ENCODE assay signal across 9 cellular contexts in genomic region chr2:176085861-176086771, GRCh38. TPM values are rescaled to one million over a fixed set of nuclear protein-coding genes. Genes with fewer than 3 reads are reported as not detected.
DNase-seq lines count a peak whose midpoint lies in the region; ATAC-seq and TF ChIP-seq lines count a peak whose summit lies in the region.
"Had no signal": no experiment of that assay in that cellular context is flagged by ENCODE, and none has a peak within 500 bp of the region (broad histone marks: within the 10 kb centered on the region; RNA-seq: fewer than 3 reads in every experiment).

No MANE protein-coding gene starts in this region.

- peaks cover 95 to 96% of the 10 kb centered on the region in 2 donors for H3K27me3 Mint-ChIP-seq in CD8-positive, alpha-beta memory T cell
- H3K27me3 Mint-ChIP-seq in activated T-helper 17 cell treated with anti-CD3 and anti-CD28 coated beads, Interleukin-2, amount 50 U/mL, for 72 hours, result peaks cover 60% of the 10 kb centered on the region

- DNase-seq in CD8-positive, alpha-beta memory T cell, result no peak
- DNase-seq in HCT116 (ENCODE audit: low read depth, low spot score) (peak; percentile 13), SK-N-DZ (ENCODE audit: low spot score) (peak; percentile 43), fibroblast of the conjunctiva (ENCODE audit: low read depth) (peak; percentile 9), iPS-NIHi11 (ENCODE audit: low spot score) (no peak)
- DNase-seq in NK-92 treated with Interleukin-12 subunit alpha and Interleukin-12 subunit beta, amount 100 ng/mL, for 24 hours (lab: John Stamatoyannopoulos, UW), result no peak

- peaks cover 4 to 57% (median 55%) of the 10 kb centered on the region in 5 donors for H3K9me3 Mint-ChIP-seq in CD8-positive, alpha-beta memory T cell
- peaks cover 3% of the 10 kb centered on the region for H3K9me3 Mint-ChIP-seq in activated T-helper 17 cell treated with anti-CD3 and anti-CD28 coated beads, Interleukin-2, amount 50 U/mL, for 72 hours

- peak overlapping the region in 5 of 8 donors; percentile 12 to 94 (median 43) for H3K27ac Mint-ChIP-seq in CD8-positive, alpha-beta memory T cell
- no peak overlapping the region for H3K27ac Mint-ChIP-seq in activated T-helper 17 cell treated with anti-CD3 and anti-CD28 coated beads, Interleukin-2, amount 50 U/mL, for 72 hours

- H3K9ac ChIP-seq in HCT116 (ENCODE audit: low read length), result no peak overlapping the region
- no peak overlapping the region for H3K9ac ChIP-seq in skeletal muscle satellite cell (ENCODE audit: low read depth, low read length)

- H3K79me2 ChIP-seq in HCT116 (ENCODE audit: insufficient read depth, low read length), result no peaks in the 10 kb centered on the region

- POLR2A ChIA-PET in CD8-positive, alpha-beta memory T cell (lab: Charles Lee), result no interaction called here
- POLR2A ChIA-PET in HCT116 (lab: Charles Lee), result no interaction called here

- no peaks in the 10 kb centered on the region for H4K20me1 ChIP-seq in HCT116 (ENCODE audit: insufficient read depth)

- no peak overlapping the region for H3K27ac ChIP-seq in CD8-positive, alpha-beta memory T cell (ENCODE audit: low read depth, low read length)
- no peak overlapping the region for H3K27ac ChIP-seq in HCT116 (ENCODE audit: low read depth, low read length)
- H3K27ac ChIP-seq: neutrophil had no signal

- ATAC-seq in HCT116, result peak; percentile 46; the same call in 1 of the 2 replicates
- ATAC-seq in activated T-helper 17 cell treated with anti-CD3 and anti-CD28 coated beads, Interleukin-2, amount 50 U/mL, for 72 hours (replicated peaks), result no peak

- H3K4me3 Mint-ChIP-seq in CD8-positive, alpha-beta memory T cell, result peak overlapping the region in 4 of 7 donors; percentile 29 to 89 (median 52)
- H3K4me3 Mint-ChIP-seq in activated T-helper 17 cell treated with anti-CD3 and anti-CD28 coated beads, Interleukin-2, amount 50 U/mL, for 72 hours, result no peak overlapping the region

- no peaks in the 10 kb centered on the region for H3K36me3 ChIP-seq in CD8-positive, alpha-beta memory T cell (ENCODE audit: insufficient read depth, low read length)
- H3K36me3 ChIP-seq in HCT116 (ENCODE audit: control insufficient read depth in 1 of 2, insufficient read depth in 2 of 2, low read length in 2 of 2) (no peaks in the 10 kb centered on the region), skeletal muscle satellite cell (ENCODE audit: insufficient read depth, low read length) (no peaks in the 10 kb centered on the region)
- H3K36me3 ChIP-seq: neutrophil had no signal

- peak; percentile 75 for TF ChIP-seq RAD21 in HCT116 (IDR thresholded peaks at IDR 0.05; ENCODE audit: low read depth)

- H3K4me1 Mint-ChIP-seq in CD8-positive, alpha-beta memory T cell, result peaks cover 5 to 8% (median 8%) of the 10 kb centered on the region in 3 donors
- H3K4me1 Mint-ChIP-seq in activated T-helper 17 cell treated with anti-CD3 and anti-CD28 coated beads, Interleukin-2, amount 50 U/mL, for 72 hours, result no peaks in the 10 kb centered on the region

- no peak overlapping the region for H3K4me3 ChIP-seq in CD8-positive, alpha-beta memory T cell (ENCODE audit: low read length)
- no peak overlapping the region for H3K4me3 ChIP-seq in HCT116 (replicated peaks in 1 of 2; ENCODE audit: low read depth in 1 of 2, low read length in 2 of 2)
- peak overlapping the region; percentile 9 for H3K4me3 ChIP-seq in skeletal muscle satellite cell (ENCODE audit: low read length)

- RAD21 ChIA-PET in HCT116 (lab: Charles Lee; ENCODE audit: low non-redundant PET in 1 of 2, low total read pairs in 2 of 2, uncharacterized antibody in 2 of 2, unreplicated experiment in 2 of 2), result no interaction called here

- TF ChIP-seq CTCF in HCT116 (IDR thresholded peaks at IDR 0.05 in 2 of 3, conservative IDR thresholded peaks at IDR 0.05 in 1 of 3; ENCODE audit: borderline replicate concordance in 1 of 3, insufficient read depth in 1 of 3, low read depth in 2 of 3, low read length in 2 of 3), result peak; percentile 37 to 52 (median 45); a peak in 4 of 6 replicates

- intact Hi-C loops in HCT116 (cut with micrococcal nuclease), result loop anchor here (2.0 to 5.0 kb wide), 2 partner anchors 395 to 1049 kb away; no protein-coding TSS in a partner anchor

- H2AFZ ChIP-seq in HCT116 (ENCODE audit: low read depth, low read length, poor library complexity, severe bottlenecking), result no peak overlapping the region

- CTCF ChIA-PET in CD8-positive, alpha-beta memory T cell (lab: Charles Lee), result interaction anchor here (1.0 to 1.3 kb wide), 2 partner anchors 11 to 24 kb away, joined by 4 to 8 read pairs; no protein-coding TSS in a partner anchor
- CTCF ChIA-PET in HCT116 (lab: Charles Lee), result no interaction called here

- no peaks in the 10 kb centered on the region for H3K4me1 ChIP-seq in CD8-positive, alpha-beta memory T cell (ENCODE audit: insufficient read depth, low read length)
- H3K4me1 ChIP-seq in HCT116 (ENCODE audit: control insufficient read depth in 1 of 2, insufficient read depth in 2 of 2, low read length in 2 of 2) (no peaks in the 10 kb centered on the region), skeletal muscle satellite cell (ENCODE audit: control insufficient read depth, insufficient read depth, low read length) (peaks cover 8% of the 10 kb centered on the region)

- H3K9me2 ChIP-seq in HCT116 (ENCODE audit: insufficient read depth), result no peaks in the 10 kb centered on the region

- no peak overlapping the region for H3K4me2 ChIP-seq in HCT116 (ENCODE audit: low read length)
- H3K4me2 ChIP-seq in skeletal muscle satellite cell (ENCODE audit: low read length), result peak overlapping the region; percentile 68

- peaks cover 0 to 6% (median 2%) of the 10 kb centered on the region in 3 donors for H3K36me3 Mint-ChIP-seq in CD8-positive, alpha-beta memory T cell
- peaks cover 29% of the 10 kb centered on the region for H3K36me3 Mint-ChIP-seq in activated T-helper 17 cell treated with anti-CD3 and anti-CD28 coated beads, Interleukin-2, amount 50 U/mL, for 72 hours (ENCODE audit: low read depth)

- H3K9me3 ChIP-seq in CD8-positive, alpha-beta memory T cell (ENCODE audit: low read length), result peaks cover 21% of the 10 kb centered on the region
- H3K9me3 ChIP-seq in HCT116 (ENCODE audit: control insufficient read depth in 1 of 2, insufficient read depth in 1 of 2, low read depth in 1 of 2, low read length in 2 of 2) (no peaks in the 10 kb centered on the region; a peak in 1 of 4 replicates), skeletal muscle satellite cell (replicated peaks; ENCODE audit: low read length) (peaks cover 3% of the 10 kb centered on the region)

- BruUV-seq in HCT116 (replicated peaks; lab: Mats Ljungman, UMichigan), result no TSS peak

- TF ChIP-seq POLR2A in HCT116 (IDR thresholded peaks at IDR 0.05; ENCODE audit: borderline replicate concordance, extremely low read depth, insufficient read depth, insufficient read length), result no peak

- peaks cover 99% of the 10 kb centered on the region for H3K27me3 ChIP-seq in CD8-positive, alpha-beta memory T cell (ENCODE audit: insufficient read depth, low read length, poor library complexity, severe bottlenecking)
- H3K27me3 ChIP-seq in HCT116 (ENCODE audit: insufficient read depth, low read length) (no peaks in the 10 kb centered on the region), skeletal muscle satellite cell (ENCODE audit: control insufficient read depth, insufficient read depth, low read length) (peaks cover 99% of the 10 kb centered on the region)

TF ChIP-seq in HCT116, 20 proteins besides CTCF, POLR2A, EP300 and RAD21 (continues in another document):
- TF ChIP-seq CBX3 (IDR thresholded peaks at IDR 0.05; ENCODE audit: low read depth), result no peak

RNA-seq across cellular contexts. Expression of gene EVX2, which starts 2.4 kb away (rescaled TPM):
- not detected for total RNA-seq in CD8-positive, alpha-beta memory T cell
- not detected for polyA plus RNA-seq in CD8-positive, alpha-beta memory T cell
- not detected for total RNA-seq in HCT116 (2021; ENCODE audit: unreplicated experiment)
- 0.01 TPM in 1 of 2 replicates, not detected in the other for polyA plus RNA-seq in HCT116 (2012)
- polyA plus RNA-seq in SK-N-DZ (2014; cell fraction: cytosol; rRNA removed), result 0.05 TPM in 1 of 2 replicates, not detected in the other
- polyA plus RNA-seq in SK-N-DZ (2014; cell fraction: nucleus; rRNA removed), result 0.27 TPM in 1 of 2 replicates, not detected in the other
- not detected in 2 replicates for total RNA-seq in skeletal muscle satellite cell (2012; rRNA removed)
- not detected for total RNA-seq in activated T-helper 17 cell treated with anti-CD3 and anti-CD28 coated beads, Interleukin-2, amount 50 U/mL, for 72 hours

RNA-seq across cellular contexts. Expression of gene HOXD13, which starts 6.4 kb away (rescaled TPM):
- total RNA-seq in CD8-positive, alpha-beta memory T cell, result not detected
- not detected for polyA plus RNA-seq in CD8-positive, alpha-beta memory T cell
- total RNA-seq in HCT116 (2021; ENCODE audit: unreplicated experiment), result not detected
- not detected in 2 replicates for polyA plus RNA-seq in HCT116 (2012)
- 0.28 and 1.0 TPM in 2 replicates for polyA plus RNA-seq in SK-N-DZ (2014; cell fraction: cytosol; rRNA removed)
- polyA plus RNA-seq in SK-N-DZ (2014; cell fraction: nucleus; rRNA removed), result 0.08 TPM in 1 of 2 replicates, not detected in the other
- total RNA-seq in skeletal muscle satellite cell (2012; rRNA removed), result not detected in 2 replicates
- total RNA-seq in activated T-helper 17 cell treated with anti-CD3 and anti-CD28 coated beads, Interleukin-2, amount 50 U/mL, for 72 hours, result not detected

RNA-seq across cellular contexts. Expression of gene HOXD12, which starts 13.5 kb away (rescaled TPM):
- total RNA-seq in CD8-positive, alpha-beta memory T cell, result not detected
- polyA plus RNA-seq in CD8-positive, alpha-beta memory T cell, result not detected
- total RNA-seq in HCT116 (2021; ENCODE audit: unreplicated experiment), result 0.27 TPM
- 0.05 TPM in 1 of 2 replicates, not detected in the other for polyA plus RNA-seq in HCT116 (2012)
- polyA plus RNA-seq in SK-N-DZ (2014; cell fraction: cytosol; rRNA removed), result not detected in 2 replicates
- not detected in 2 replicates for polyA plus RNA-seq in SK-N-DZ (2014; cell fraction: nucleus; rRNA removed)
- total RNA-seq in skeletal muscle satellite cell (2012; rRNA removed), result not detected in 2 replicates
- total RNA-seq in activated T-helper 17 cell treated with anti-CD3 and anti-CD28 coated beads, Interleukin-2, amount 50 U/mL, for 72 hours, result not detected

RNA-seq across cellular contexts. Expression of gene HOXD11, which starts 21.0 kb away (rescaled TPM):
- total RNA-seq in CD8-positive, alpha-beta memory T cell, result not detected
- polyA plus RNA-seq in CD8-positive, alpha-beta memory T cell, result not detected
- not detected for total RNA-seq in HCT116 (2021; ENCODE audit: unreplicated experiment)
- not detected in 2 replicates for polyA plus RNA-seq in HCT116 (2012)
- polyA plus RNA-seq in SK-N-DZ (2014; cell fraction: cytosol; rRNA removed), result 0.55 and 1.6 TPM in 2 replicates
- polyA plus RNA-seq in SK-N-DZ (2014; cell fraction: nucleus; rRNA removed), result 0.55 TPM in 1 of 2 replicates, not detected in the other
- not detected in 2 replicates for total RNA-seq in skeletal muscle satellite cell (2012; rRNA removed)
- total RNA-seq in activated T-helper 17 cell treated with anti-CD3 and anti-CD28 coated beads, Interleukin-2, amount 50 U/mL, for 72 hours, result not detected

RNA-seq across cellular contexts. Expression of gene HOXD10, which starts 30.5 kb away (rescaled TPM):
- not detected for total RNA-seq in CD8-positive, alpha-beta memory T cell
- not detected for polyA plus RNA-seq in CD8-positive, alpha-beta memory T cell
- not detected for total RNA-seq in HCT116 (2021; ENCODE audit: unreplicated experiment)
- 0.09 TPM in 1 of 2 replicates, not detected in the other for polyA plus RNA-seq in HCT116 (2012)
- polyA plus RNA-seq in SK-N-DZ (2014; cell fraction: cytosol; rRNA removed), result 8.5 and 8.7 TPM in 2 replicates
- 5.2 and 6.5 TPM in 2 replicates for polyA plus RNA-seq in SK-N-DZ (2014; cell fraction: nucleus; rRNA removed)
- total RNA-seq in skeletal muscle satellite cell (2012; rRNA removed), result 0.22 and 0.25 TPM in 2 replicates
- total RNA-seq in activated T-helper 17 cell treated with anti-CD3 and anti-CD28 coated beads, Interleukin-2, amount 50 U/mL, for 72 hours, result not detected

Comparison
In these comparisons a context has a peak if more than half of its experiments do, and no peak if none do; other contexts are left out.
1. DNase-seq: peak in HCT116 (single experiment), SK-N-DZ (single experiment) and fibroblast of the conjunctiva (single experiment); none in CD8-positive, alpha-beta memory T cell (0 of 5), iPS-NIHi11 (single experiment) and NK-92 treated with Interleukin-12 subunit alpha and Interleukin-12 subunit beta, amount 100 ng/mL, for 24 hours (single experiment).